1 cellular context compared by ENCODE assay signal in genomic region chr7:92670204-92670851, GRCh38.
TF ChIP-seq lines count a peak whose summit lies in the region.

No MANE protein-coding gene starts in this region.

TF ChIP-seq in liver, 16 proteins besides CTCF, POLR2A, EP300 and RAD21 (continued from another document):
- TF ChIP-seq, protein P1, sequence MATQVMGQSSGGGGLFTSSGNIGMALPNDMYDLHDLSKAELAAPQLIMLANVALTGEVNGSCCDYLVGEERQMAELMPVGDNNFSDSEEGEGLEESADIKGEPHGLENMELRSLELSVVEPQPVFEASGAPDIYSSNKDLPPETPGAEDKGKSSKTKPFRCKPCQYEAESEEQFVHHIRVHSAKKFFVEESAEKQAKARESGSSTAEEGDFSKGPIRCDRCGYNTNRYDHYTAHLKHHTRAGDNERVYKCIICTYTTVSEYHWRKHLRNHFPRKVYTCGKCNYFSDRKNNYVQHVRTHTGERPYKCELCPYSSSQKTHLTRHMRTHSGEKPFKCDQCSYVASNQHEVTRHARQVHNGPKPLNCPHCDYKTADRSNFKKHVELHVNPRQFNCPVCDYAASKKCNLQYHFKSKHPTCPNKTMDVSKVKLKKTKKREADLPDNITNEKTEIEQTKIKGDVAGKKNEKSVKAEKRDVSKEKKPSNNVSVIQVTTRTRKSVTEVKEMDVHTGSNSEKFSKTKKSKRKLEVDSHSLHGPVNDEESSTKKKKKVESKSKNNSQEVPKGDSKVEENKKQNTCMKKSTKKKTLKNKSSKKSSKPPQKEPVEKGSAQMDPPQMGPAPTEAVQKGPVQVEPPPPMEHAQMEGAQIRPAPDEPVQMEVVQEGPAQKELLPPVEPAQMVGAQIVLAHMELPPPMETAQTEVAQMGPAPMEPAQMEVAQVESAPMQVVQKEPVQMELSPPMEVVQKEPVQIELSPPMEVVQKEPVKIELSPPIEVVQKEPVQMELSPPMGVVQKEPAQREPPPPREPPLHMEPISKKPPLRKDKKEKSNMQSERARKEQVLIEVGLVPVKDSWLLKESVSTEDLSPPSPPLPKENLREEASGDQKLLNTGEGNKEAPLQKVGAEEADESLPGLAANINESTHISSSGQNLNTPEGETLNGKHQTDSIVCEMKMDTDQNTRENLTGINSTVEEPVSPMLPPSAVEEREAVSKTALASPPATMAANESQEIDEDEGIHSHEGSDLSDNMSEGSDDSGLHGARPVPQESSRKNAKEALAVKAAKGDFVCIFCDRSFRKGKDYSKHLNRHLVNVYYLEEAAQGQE (IDR thresholded peaks at IDR 0.05) = no peak
- TF ChIP-seq RXRA (IDR thresholded peaks at IDR 0.05) (no peak), TAF1 (conservative IDR thresholded peaks at IDR 0.05) (no peak), JUND (IDR thresholded peaks at IDR 0.05) (no peak), SP1 (IDR thresholded peaks at IDR 0.05) (peak; percentile 14)
TF ChIP-seq in liver: peak in this region for 3.
